Comparison of ENCODE assay signal across 15 cellular contexts in the genomic region with DNA sequence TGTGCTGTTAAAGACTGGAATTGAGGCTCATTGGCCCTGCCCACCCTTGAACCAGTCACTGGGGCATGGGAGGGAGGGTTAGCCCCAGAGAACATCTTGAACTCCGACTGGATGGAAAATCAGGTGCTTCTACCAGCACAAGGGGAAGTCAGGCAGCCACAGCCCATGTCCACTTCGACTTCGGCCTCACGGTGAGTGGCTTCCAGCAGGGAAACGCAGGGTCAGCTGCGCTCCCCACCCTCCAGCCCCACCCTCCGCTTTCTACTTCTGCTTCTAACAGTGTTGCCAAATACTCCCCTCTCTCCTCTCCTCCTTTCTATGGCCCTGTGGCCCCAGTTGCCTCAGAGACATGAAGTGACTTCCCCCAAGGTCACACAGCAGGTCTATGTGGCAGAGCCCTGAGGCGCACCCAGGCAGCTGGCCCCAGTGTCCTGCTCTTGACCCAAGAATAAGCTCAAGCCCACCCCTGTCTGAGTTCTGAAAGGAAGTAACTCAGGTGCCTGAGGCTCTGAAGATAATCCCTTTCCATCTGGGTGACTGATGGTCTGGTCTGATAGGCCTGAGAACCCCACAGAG. TPM values are rescaled to one million over a fixed set of nuclear protein-coding genes. Genes with fewer than 3 reads are reported as not detected.
DNase-seq lines count a peak whose midpoint lies in the region; ATAC-seq, FAIRE-seq and TF ChIP-seq lines count a peak whose summit lies in the region.
"Had no signal": no experiment of that assay in that cellular context is flagged by ENCODE, and none has a peak within 500 bp of the region (broad histone marks: within the 10 kb centered on the region; RNA-seq: fewer than 3 reads in every experiment).

No MANE protein-coding gene starts in this region.

- no TSS peak for BruUV-seq in HepG2 (replicated peaks; lab: Mats Ljungman, UMichigan)

- H3K4me1 ChIP-seq in HepG2 (ENCODE audit: insufficient read depth, low read length) (peaks cover 27% of the 10 kb centered on the region), upper lobe of right lung (peaks cover 12% of the 10 kb centered on the region)

- peaks cover 0 to 5% of the 10 kb centered on the region in 2 experiments; a peak in 3 of 5 replicates for H3K27me3 ChIP-seq in HepG2 (ENCODE audit: control insufficient read depth in 1 of 2, insufficient read depth in 2 of 2, low read length in 2 of 2)
- no peaks in the 10 kb centered on the region for H3K27me3 ChIP-seq in upper lobe of right lung

- no peak overlapping the region for H3K9ac ChIP-seq in HepG2 (ENCODE audit: insufficient read depth, low read depth, low read length)
- H3K9ac ChIP-seq: GM23248 had no signal

- no peak for TF ChIP-seq POLR2A in HepG2 (IDR thresholded peaks at IDR 0.05; ENCODE audit: insufficient read depth in 1 of 2, low read depth in 2 of 2, low read length in 2 of 2)

- no peak for ATAC-seq in activated naive CD8-positive, alpha-beta T cell treated with anti-CD3 and anti-CD28 coated beads, Interleukin-2, amount 10 ng/mL, durations not matched to agents 7 days and 5 days (ENCODE audit: low read depth)
- ATAC-seq in activated naive CD8-positive, alpha-beta T cell treated with anti-CD3 and anti-CD28 coated beads, Interleukin-2, amount 50 U/mL, for 24 hours, result no peak
- ATAC-seq in HepG2 (peak; percentile 11; the same call in 2 of the 3 replicates), upper lobe of right lung (peak; percentile 85), GM19328 (IDR thresholded peaks at IDR 0.05; ENCODE audit: unreplicated experiment) (no peak), HG03521 (IDR thresholded peaks at IDR 0.05; ENCODE audit: unreplicated experiment) (no peak)
- ATAC-seq: GM12878 had no signal

- FAIRE-seq in HepG2 (lab: Jason Lieb, UNC), result no peak
- FAIRE-seq: GM12878, TTC549 had no signal

- WGBS in HepG2 (ENCODE audit: low lambda C conversion rate), result 39% methylated on average over 7 of the region's 8 CpGs

- H3K9me3 ChIP-seq in HepG2 (ENCODE audit: low read length) (no peaks in the 10 kb centered on the region), upper lobe of right lung (no peaks in the 10 kb centered on the region)

- H3K36me3 ChIP-seq in HepG2 (replicated peaks in 1 of 2; ENCODE audit: control insufficient read depth in 1 of 2, insufficient read depth in 2 of 2, low read length in 2 of 2) (no peaks in the 10 kb centered on the region), upper lobe of right lung (no peaks in the 10 kb centered on the region)

- H3K9me3 Mint-ChIP-seq in activated naive CD8-positive, alpha-beta T cell treated with anti-CD3 and anti-CD28 coated beads, Interleukin-2, amount 10 ng/mL, durations not matched to agents 7 days and 5 days, result no peaks in the 10 kb centered on the region
- H3K9me3 Mint-ChIP-seq in activated naive CD8-positive, alpha-beta T cell treated with anti-CD3 and anti-CD28 coated beads, Interleukin-2, amount 50 U/mL, for 24 hours, result no peaks in the 10 kb centered on the region

- in situ Hi-C loops in HepG2 (cut with HindIII; ENCODE audit: extremely low pct_ligation_motif_present, low pct_unique_long_range_greater_than_20kb), result loop anchor here (10.0 kb wide), 1 partner anchor 281 kb away; no protein-coding TSS in a partner anchor

- no peak overlapping the region; the same call in 1 of the 2 replicates for H3K4me2 ChIP-seq in HepG2 (ENCODE audit: low read depth, low read length)

- no peak overlapping the region for H2AFZ ChIP-seq in HepG2 (ENCODE audit: low read length)
- H2AFZ ChIP-seq: GM23248 had no signal

- no peak for DNase-seq in activated naive CD8-positive, alpha-beta T cell treated with anti-CD3 and anti-CD28 coated beads, Interleukin-2, amount 10 ng/mL, durations not matched to agents 7 days and 5 days
- DNase-seq in activated naive CD8-positive, alpha-beta T cell treated with anti-CD3 and anti-CD28 coated beads, Interleukin-2, amount 50 U/mL, for 24 hours, result no peak
- peak; percentile 43 for DNase-seq in UCSD-AML1 (lab: John Stamatoyannopoulos, UW; ENCODE audit: unreplicated experiment)
- no peak for DNase-seq in HepG2 (ENCODE audit: low spot score)
- peak; percentile 88 for DNase-seq in upper lobe of right lung
- DNase-seq in activated CD4-positive, alpha-beta T cell treated with anti-CD3 and anti-CD28 coated beads for 1 hour, result no peak
- DNase-seq: activated CD8-positive, alpha-beta memory T cell treated with anti-CD3 and anti-CD28 coated beads, Interleukin-2, amount 50 U/mL, for 4 hours; DMS153; GM23248; mammary epithelial cell had no signal

- TF ChIP-seq EP300 in HepG2 (IDR thresholded peaks at IDR 0.05; ENCODE audit: low read depth in 2 of 2, low read length in 2 of 2) (no peak), HepG2 (CRISPR knock-in tag; IDR thresholded peaks at IDR 0.05; ENCODE audit: borderline replicate concordance) (no peak)

- no peaks in the 10 kb centered on the region for H3K79me2 ChIP-seq in HepG2 (ENCODE audit: insufficient read depth, low read length)

- intact Hi-C loops in HepG2 (cut with micrococcal nuclease; ENCODE audit: unreplicated experiment) (no loop called here), upper lobe of right lung (cut with DNase I) (no loop called here)

- H3K4me3 Mint-ChIP-seq in activated naive CD8-positive, alpha-beta T cell treated with anti-CD3 and anti-CD28 coated beads, Interleukin-2, amount 10 ng/mL, durations not matched to agents 7 days and 5 days, result no peak overlapping the region
- no peak overlapping the region for H3K4me3 Mint-ChIP-seq in activated naive CD8-positive, alpha-beta T cell treated with anti-CD3 and anti-CD28 coated beads, Interleukin-2, amount 50 U/mL, for 24 hours
- H3K4me3 Mint-ChIP-seq: activated naive CD8-positive, alpha-beta T cell had no signal

- no peaks in the 10 kb centered on the region for H4K20me1 ChIP-seq in HepG2 (ENCODE audit: insufficient read depth, low read length)

- H3K27ac Mint-ChIP-seq in activated naive CD8-positive, alpha-beta T cell treated with anti-CD3 and anti-CD28 coated beads, Interleukin-2, amount 10 ng/mL, durations not matched to agents 7 days and 5 days, result peak overlapping the region; percentile 60
- H3K27ac Mint-ChIP-seq in activated naive CD8-positive, alpha-beta T cell treated with anti-CD3 and anti-CD28 coated beads, Interleukin-2, amount 50 U/mL, for 24 hours, result no peak overlapping the region
- H3K27ac Mint-ChIP-seq: activated naive CD8-positive, alpha-beta T cell had no signal

- peaks cover 9% of the 10 kb centered on the region for H3K27me3 Mint-ChIP-seq in activated naive CD8-positive, alpha-beta T cell treated with anti-CD3 and anti-CD28 coated beads, Interleukin-2, amount 10 ng/mL, durations not matched to agents 7 days and 5 days
- H3K27me3 Mint-ChIP-seq in activated naive CD8-positive, alpha-beta T cell treated with anti-CD3 and anti-CD28 coated beads, Interleukin-2, amount 50 U/mL, for 24 hours, result no peaks in the 10 kb centered on the region
- H3K27me3 Mint-ChIP-seq: activated naive CD8-positive, alpha-beta T cell had no signal

- H3K4me3 ChIP-seq in HepG2 (replicated peaks in 1 of 3; ENCODE audit: insufficient read depth in 1 of 3, low read depth in 2 of 3, low read length in 3 of 3) (no peak overlapping the region), upper lobe of right lung (no peak overlapping the region)
- H3K4me3 ChIP-seq: GM12878, GM23248 had no signal

- POLR2A ChIA-PET in activated naive CD8-positive, alpha-beta T cell treated with anti-CD3 and anti-CD28 coated beads, Interleukin-2, amount 10 ng/mL, durations not matched to agents 7 days and 5 days (lab: Charles Lee), result no interaction called here
- POLR2A ChIA-PET in HepG2 (lab: Yijun Ruan, JAX), result interaction anchor here (0.8 kb wide), 1 partner anchor 32 kb away, joined by 3 read pairs; no protein-coding TSS in a partner anchor

- TF ChIP-seq RAD21 in HepG2 (CRISPR knock-in tag; IDR thresholded peaks at IDR 0.05), result no peak

- peaks cover 7% of the 10 kb centered on the region for H3K4me1 Mint-ChIP-seq in activated naive CD8-positive, alpha-beta T cell treated with anti-CD3 and anti-CD28 coated beads, Interleukin-2, amount 10 ng/mL, durations not matched to agents 7 days and 5 days
- peaks cover 22% of the 10 kb centered on the region for H3K4me1 Mint-ChIP-seq in activated naive CD8-positive, alpha-beta T cell treated with anti-CD3 and anti-CD28 coated beads, Interleukin-2, amount 50 U/mL, for 24 hours

- no peak for TF ChIP-seq CTCF in HepG2 (CRISPR knock-in tag; IDR thresholded peaks at IDR 0.05)
- TF ChIP-seq CTCF in upper lobe of right lung (IDR thresholded peaks at IDR 0.05), result no peak

- H3K27ac ChIP-seq in HepG2 (ENCODE audit: extremely low read length, insufficient read depth, low read length) (no peak overlapping the region), upper lobe of right lung (peak overlapping the region; percentile 58)
- H3K27ac ChIP-seq: GM23248 had no signal

- CTCF ChIA-PET in HepG2 (lab: Yijun Ruan, JAX; ENCODE audit: low intra/inter-chr PET ratio, low total read pairs), result no interaction called here

- no peaks in the 10 kb centered on the region for H3K36me3 Mint-ChIP-seq in activated naive CD8-positive, alpha-beta T cell treated with anti-CD3 and anti-CD28 coated beads, Interleukin-2, amount 10 ng/mL, durations not matched to agents 7 days and 5 days
- H3K36me3 Mint-ChIP-seq in activated naive CD8-positive, alpha-beta T cell treated with anti-CD3 and anti-CD28 coated beads, Interleukin-2, amount 50 U/mL, for 24 hours (ENCODE audit: low read depth), result no peaks in the 10 kb centered on the region
- H3K36me3 Mint-ChIP-seq: activated naive CD8-positive, alpha-beta T cell had no signal

RNA-seq across cellular contexts. Expression of a gene that starts 11.9 kb away (rescaled TPM):
- 10 to 100 TPM; 40.7 to 44.5 TPM for total RNA-seq in activated naive CD8-positive, alpha-beta T cell treated with anti-CD3 and anti-CD28 coated beads, Interleukin-2, amount 10 ng/mL, durations not matched to agents 7 days and 5 days
- total RNA-seq in HepG2 (2016; rRNA removed; fragmentation: Illumina TruSeq; extraction: Trizol) (6.8 and 6.9 TPM in 2 replicates), upper lobe of right lung (47.1 TPM)
- 3.0 and 4.5 TPM in 2 replicates for total RNA-seq in HepG2 (2016; cell fraction: cytosol; rRNA removed; fragmentation: Illumina TruSeq; extraction: Trizol; ENCODE audit: low read depth)
- total RNA-seq in HepG2 (2016; cell fraction: insoluble cytoplasmic fraction; rRNA removed; fragmentation: Illumina TruSeq; extraction: Trizol), result 5.3 and 6.3 TPM in 2 replicates
- total RNA-seq in HepG2 (2016; cell fraction: membrane; rRNA removed; fragmentation: Illumina TruSeq; extraction: Trizol), result 8.1 and 8.8 TPM in 2 replicates
- total RNA-seq in HepG2 (2016; cell fraction: nucleus; rRNA removed; fragmentation: Illumina TruSeq; extraction: Trizol), result 3.3 and 4.2 TPM in 2 replicates
- 6.8 and 7.1 TPM in 2 replicates for polyA plus RNA-seq in HepG2 (2011; rRNA removed)
- polyA plus RNA-seq in HepG2 (2011; cell fraction: cytosol; rRNA removed), result 5.9 and 7.0 TPM in 2 replicates
- 6.3 and 7.7 TPM in 2 replicates for polyA plus RNA-seq in HepG2 (2011; cell fraction: nucleus; rRNA removed)
- polyA plus RNA-seq in HepG2 (2012), result 5.1 and 9.2 TPM in 2 replicates
- 0.99 and 1.3 TPM in 2 replicates for polyA plus RNA-seq in HepG2 (2016; cell fraction: cytosol; fragmentation: Illumina TruSeq; extraction: Trizol; ENCODE audit: low read depth)
- 7.6 and 9.1 TPM in 2 replicates for polyA plus RNA-seq in HepG2 (2016; cell fraction: insoluble cytoplasmic fraction; fragmentation: Illumina TruSeq; extraction: Trizol; ENCODE audit: low read depth)
- polyA plus RNA-seq in HepG2 (2016; cell fraction: membrane; fragmentation: Illumina TruSeq; extraction: Trizol; ENCODE audit: low read depth), result 5.2 and 5.7 TPM in 2 replicates
- 8.8 and 9.8 TPM in 2 replicates for polyA plus RNA-seq in HepG2 (2016; cell fraction: nucleus; fragmentation: Illumina TruSeq; extraction: Trizol; ENCODE audit: insufficient read depth, low read depth)
- polyA minus RNA-seq in HepG2 (2011; rRNA and poly(A)+ RNA removed; ENCODE audit: low replicate concordance), result 2.2 and 11.4 TPM in 2 replicates
- 6.2 and 6.9 TPM in 2 replicates for polyA minus RNA-seq in HepG2 (2011; cell fraction: cytosol; rRNA and poly(A)+ RNA removed)
- polyA minus RNA-seq in HepG2 (2011; cell fraction: nucleus; rRNA and poly(A)+ RNA removed), result 3.3 and 3.9 TPM in 2 replicates

RNA-seq across cellular contexts. Expression of a gene that starts 24.9 kb away (rescaled TPM):
- total RNA-seq in activated naive CD8-positive, alpha-beta T cell treated with anti-CD3 and anti-CD28 coated beads, Interleukin-2, amount 10 ng/mL, durations not matched to agents 7 days and 5 days, result 1 to 10 TPM; 2.9 to 3.8 TPM
- 12.7 and 20.8 TPM in 2 replicates for total RNA-seq in HepG2 (2016; rRNA removed; fragmentation: Illumina TruSeq; extraction: Trizol)
- 4.6 and 5.4 TPM in 2 replicates for total RNA-seq in HepG2 (2016; cell fraction: cytosol; rRNA removed; fragmentation: Illumina TruSeq; extraction: Trizol; ENCODE audit: low read depth)
- 11.4 and 21.0 TPM in 2 replicates for total RNA-seq in HepG2 (2016; cell fraction: insoluble cytoplasmic fraction; rRNA removed; fragmentation: Illumina TruSeq; extraction: Trizol)
- total RNA-seq in HepG2 (2016; cell fraction: membrane; rRNA removed; fragmentation: Illumina TruSeq; extraction: Trizol), result 20.1 and 22.4 TPM in 2 replicates
- total RNA-seq in HepG2 (2016; cell fraction: nucleus; rRNA removed; fragmentation: Illumina TruSeq; extraction: Trizol), result 11.4 and 16.8 TPM in 2 replicates
- polyA plus RNA-seq in HepG2 (2011; rRNA removed), result 11.3 and 15.8 TPM in 2 replicates
- 13.8 and 16.9 TPM in 2 replicates for polyA plus RNA-seq in HepG2 (2011; cell fraction: cytosol; rRNA removed)
- polyA plus RNA-seq in HepG2 (2011; cell fraction: nucleus; rRNA removed), result 38.7 and 41.4 TPM in 2 replicates
- 7.6 and 12.3 TPM in 2 replicates for polyA plus RNA-seq in HepG2 (2012)
- 4.7 and 5.7 TPM in 2 replicates for polyA plus RNA-seq in HepG2 (2016; cell fraction: cytosol; fragmentation: Illumina TruSeq; extraction: Trizol; ENCODE audit: low read depth)
- 15.8 and 19.6 TPM in 2 replicates for polyA plus RNA-seq in HepG2 (2016; cell fraction: insoluble cytoplasmic fraction; fragmentation: Illumina TruSeq; extraction: Trizol; ENCODE audit: low read depth)
- 18.1 and 18.8 TPM in 2 replicates for polyA plus RNA-seq in HepG2 (2016; cell fraction: membrane; fragmentation: Illumina TruSeq; extraction: Trizol; ENCODE audit: low read depth)
- polyA plus RNA-seq in HepG2 (2016; cell fraction: nucleus; fragmentation: Illumina TruSeq; extraction: Trizol; ENCODE audit: insufficient read depth, low read depth), result 31.9 and 34.8 TPM in 2 replicates
- polyA minus RNA-seq in HepG2 (2011; rRNA and poly(A)+ RNA removed; ENCODE audit: low replicate concordance), result 1.6 and 19.4 TPM in 2 replicates
- polyA minus RNA-seq in HepG2 (2011; cell fraction: cytosol; rRNA and poly(A)+ RNA removed), result 7.2 and 10.0 TPM in 2 replicates
- 6.4 and 9.7 TPM in 2 replicates for polyA minus RNA-seq in HepG2 (2011; cell fraction: nucleus; rRNA and poly(A)+ RNA removed)
- 25.3 TPM for total RNA-seq in upper lobe of right lung

Comparison
In these comparisons a context has a peak if more than half of its experiments do, and no peak if none do; other contexts are left out.
1. ATAC-seq: peak in HepG2 (single experiment) and upper lobe of right lung (single experiment); none in activated naive CD8-positive, alpha-beta T cell treated with anti-CD3 and anti-CD28 coated beads, Interleukin-2, amount 10 ng/mL, durations not matched to agents 7 days and 5 days (single experiment), activated naive CD8-positive, alpha-beta T cell treated with anti-CD3 and anti-CD28 coated beads, Interleukin-2, amount 50 U/mL, for 24 hours (single experiment), GM19328 (single experiment) and HG03521 (single experiment).
2. DNase-seq: peak in UCSD-AML1 (single experiment) and upper lobe of right lung (single experiment); none in activated naive CD8-positive, alpha-beta T cell treated with anti-CD3 and anti-CD28 coated beads, Interleukin-2, amount 10 ng/mL, durations not matched to agents 7 days and 5 days (single experiment), activated naive CD8-positive, alpha-beta T cell treated with anti-CD3 and anti-CD28 coated beads, Interleukin-2, amount 50 U/mL, for 24 hours (single experiment), HepG2 (single experiment) and activated CD4-positive, alpha-beta T cell treated with anti-CD3 and anti-CD28 coated beads for 1 hour (single experiment).